ENCODE assay signal across 1 cellular context in the genomic region with DNA sequence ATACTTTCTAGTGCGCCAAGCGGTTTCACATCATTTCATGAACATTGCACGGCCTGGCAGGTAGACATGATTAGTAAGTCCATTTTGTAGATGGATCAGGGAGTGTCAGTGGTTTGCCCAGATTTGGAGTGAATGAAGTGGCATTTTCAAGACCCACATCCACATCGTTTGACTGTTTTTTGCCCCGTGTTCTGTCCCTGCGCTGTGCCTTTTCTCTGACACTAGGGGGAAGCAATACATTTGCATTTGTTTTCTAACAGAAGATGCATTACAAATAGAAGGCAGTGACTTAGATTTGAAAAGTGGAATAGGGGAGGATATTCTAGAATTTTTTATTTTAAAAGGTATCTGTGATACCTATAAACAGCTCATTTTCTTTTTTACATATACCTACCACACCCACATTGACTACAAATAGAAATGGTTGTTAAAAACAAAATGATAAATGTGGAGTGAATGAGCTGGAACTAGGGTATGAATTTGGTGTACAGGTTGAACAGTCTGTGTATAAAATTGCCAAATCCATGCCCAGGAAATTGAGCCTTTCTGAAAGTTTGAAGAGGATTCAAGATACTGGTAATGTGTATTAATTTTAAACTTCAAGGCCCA.
TF ChIP-seq lines count a peak whose summit lies in the region.

No MANE protein-coding gene starts in this region.

TF ChIP-seq in A549, 52 proteins besides CTCF, POLR2A, EP300 and RAD21 (continued from another document):
- TF ChIP-seq, protein P1, sequence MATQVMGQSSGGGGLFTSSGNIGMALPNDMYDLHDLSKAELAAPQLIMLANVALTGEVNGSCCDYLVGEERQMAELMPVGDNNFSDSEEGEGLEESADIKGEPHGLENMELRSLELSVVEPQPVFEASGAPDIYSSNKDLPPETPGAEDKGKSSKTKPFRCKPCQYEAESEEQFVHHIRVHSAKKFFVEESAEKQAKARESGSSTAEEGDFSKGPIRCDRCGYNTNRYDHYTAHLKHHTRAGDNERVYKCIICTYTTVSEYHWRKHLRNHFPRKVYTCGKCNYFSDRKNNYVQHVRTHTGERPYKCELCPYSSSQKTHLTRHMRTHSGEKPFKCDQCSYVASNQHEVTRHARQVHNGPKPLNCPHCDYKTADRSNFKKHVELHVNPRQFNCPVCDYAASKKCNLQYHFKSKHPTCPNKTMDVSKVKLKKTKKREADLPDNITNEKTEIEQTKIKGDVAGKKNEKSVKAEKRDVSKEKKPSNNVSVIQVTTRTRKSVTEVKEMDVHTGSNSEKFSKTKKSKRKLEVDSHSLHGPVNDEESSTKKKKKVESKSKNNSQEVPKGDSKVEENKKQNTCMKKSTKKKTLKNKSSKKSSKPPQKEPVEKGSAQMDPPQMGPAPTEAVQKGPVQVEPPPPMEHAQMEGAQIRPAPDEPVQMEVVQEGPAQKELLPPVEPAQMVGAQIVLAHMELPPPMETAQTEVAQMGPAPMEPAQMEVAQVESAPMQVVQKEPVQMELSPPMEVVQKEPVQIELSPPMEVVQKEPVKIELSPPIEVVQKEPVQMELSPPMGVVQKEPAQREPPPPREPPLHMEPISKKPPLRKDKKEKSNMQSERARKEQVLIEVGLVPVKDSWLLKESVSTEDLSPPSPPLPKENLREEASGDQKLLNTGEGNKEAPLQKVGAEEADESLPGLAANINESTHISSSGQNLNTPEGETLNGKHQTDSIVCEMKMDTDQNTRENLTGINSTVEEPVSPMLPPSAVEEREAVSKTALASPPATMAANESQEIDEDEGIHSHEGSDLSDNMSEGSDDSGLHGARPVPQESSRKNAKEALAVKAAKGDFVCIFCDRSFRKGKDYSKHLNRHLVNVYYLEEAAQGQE (IDR thresholded peaks at IDR 0.05): no peak
- TF ChIP-seq, protein P2, sequence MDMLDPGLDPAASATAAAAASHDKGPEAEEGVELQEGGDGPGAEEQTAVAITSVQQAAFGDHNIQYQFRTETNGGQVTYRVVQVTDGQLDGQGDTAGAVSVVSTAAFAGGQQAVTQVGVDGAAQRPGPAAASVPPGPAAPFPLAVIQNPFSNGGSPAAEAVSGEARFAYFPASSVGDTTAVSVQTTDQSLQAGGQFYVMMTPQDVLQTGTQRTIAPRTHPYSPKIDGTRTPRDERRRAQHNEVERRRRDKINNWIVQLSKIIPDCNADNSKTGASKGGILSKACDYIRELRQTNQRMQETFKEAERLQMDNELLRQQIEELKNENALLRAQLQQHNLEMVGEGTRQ (IDR thresholded peaks at IDR 0.05): no peak
